In the genomic region with DNA sequence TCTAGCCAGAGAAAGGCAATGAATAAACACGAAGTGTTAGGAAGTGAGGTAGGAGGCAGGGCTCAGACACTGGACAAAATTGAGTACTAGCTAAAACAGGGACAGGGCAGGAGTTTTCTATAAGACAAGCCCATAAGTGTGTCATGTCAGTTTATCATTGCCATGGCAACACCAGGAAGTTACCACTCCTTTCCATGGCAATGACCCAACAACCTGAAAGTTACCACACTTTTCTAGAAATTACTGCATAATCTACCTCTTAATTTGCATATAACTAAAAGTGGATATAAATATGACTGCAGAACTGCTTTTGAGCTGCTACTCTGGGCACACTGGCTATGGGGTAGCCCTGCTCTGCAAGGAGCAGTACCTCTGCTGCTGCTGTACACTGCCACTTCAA, we compare ENCODE assay signal across 1 cellular context.
TF ChIP-seq lines count a peak whose summit lies in the region.

No MANE protein-coding gene starts in this region.

TF ChIP-seq in GM12878, 131 proteins besides CTCF, POLR2A, EP300 and RAD21 (continued from another document and continues in another):
- TF ChIP-seq, protein P1, sequence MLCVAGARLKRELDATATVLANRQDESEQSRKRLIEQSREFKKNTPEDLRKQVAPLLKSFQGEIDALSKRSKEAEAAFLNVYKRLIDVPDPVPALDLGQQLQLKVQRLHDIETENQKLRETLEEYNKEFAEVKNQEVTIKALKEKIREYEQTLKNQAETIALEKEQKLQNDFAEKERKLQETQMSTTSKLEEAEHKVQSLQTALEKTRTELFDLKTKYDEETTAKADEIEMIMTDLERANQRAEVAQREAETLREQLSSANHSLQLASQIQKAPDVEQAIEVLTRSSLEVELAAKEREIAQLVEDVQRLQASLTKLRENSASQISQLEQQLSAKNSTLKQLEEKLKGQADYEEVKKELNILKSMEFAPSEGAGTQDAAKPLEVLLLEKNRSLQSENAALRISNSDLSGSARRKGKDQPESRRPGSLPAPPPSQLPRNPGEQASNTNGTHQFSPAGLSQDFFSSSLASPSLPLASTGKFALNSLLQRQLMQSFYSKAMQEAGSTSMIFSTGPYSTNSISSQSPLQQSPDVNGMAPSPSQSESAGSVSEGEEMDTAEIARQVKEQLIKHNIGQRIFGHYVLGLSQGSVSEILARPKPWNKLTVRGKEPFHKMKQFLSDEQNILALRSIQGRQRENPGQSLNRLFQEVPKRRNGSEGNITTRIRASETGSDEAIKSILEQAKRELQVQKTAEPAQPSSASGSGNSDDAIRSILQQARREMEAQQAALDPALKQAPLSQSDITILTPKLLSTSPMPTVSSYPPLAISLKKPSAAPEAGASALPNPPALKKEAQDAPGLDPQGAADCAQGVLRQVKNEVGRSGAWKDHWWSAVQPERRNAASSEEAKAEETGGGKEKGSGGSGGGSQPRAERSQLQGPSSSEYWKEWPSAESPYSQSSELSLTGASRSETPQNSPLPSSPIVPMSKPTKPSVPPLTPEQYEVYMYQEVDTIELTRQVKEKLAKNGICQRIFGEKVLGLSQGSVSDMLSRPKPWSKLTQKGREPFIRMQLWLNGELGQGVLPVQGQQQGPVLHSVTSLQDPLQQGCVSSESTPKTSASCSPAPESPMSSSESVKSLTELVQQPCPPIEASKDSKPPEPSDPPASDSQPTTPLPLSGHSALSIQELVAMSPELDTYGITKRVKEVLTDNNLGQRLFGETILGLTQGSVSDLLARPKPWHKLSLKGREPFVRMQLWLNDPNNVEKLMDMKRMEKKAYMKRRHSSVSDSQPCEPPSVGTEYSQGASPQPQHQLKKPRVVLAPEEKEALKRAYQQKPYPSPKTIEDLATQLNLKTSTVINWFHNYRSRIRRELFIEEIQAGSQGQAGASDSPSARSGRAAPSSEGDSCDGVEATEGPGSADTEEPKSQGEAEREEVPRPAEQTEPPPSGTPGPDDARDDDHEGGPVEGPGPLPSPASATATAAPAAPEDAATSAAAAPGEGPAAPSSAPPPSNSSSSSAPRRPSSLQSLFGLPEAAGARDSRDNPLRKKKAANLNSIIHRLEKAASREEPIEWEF (IDR thresholded peaks at IDR 0.05; ENCODE audit: insufficient replicate concordance, low read depth, low read length): no peak
- TF ChIP-seq PML (IDR thresholded peaks at IDR 0.05; ENCODE audit: low read length) (no peak), SPI1 (IDR thresholded peaks at IDR 0.05; ENCODE audit: borderline replicate concordance, insufficient read depth, low read depth, low read length) (no peak), RFX5 (IDR thresholded peaks at IDR 0.05; ENCODE audit: low read depth, low read length) (no peak), SIX5 (IDR thresholded peaks at IDR 0.05; ENCODE audit: low read depth, low read length, severe bottlenecking) (no peak), POLR2AphosphoS5 (IDR thresholded peaks at IDR 0.05; ENCODE audit: low read length) (no peak), KAT2A (conservative IDR thresholded peaks at IDR 0.05; ENCODE audit: control insufficient read depth, low read depth, low read length) (no peak), FOXM1 (IDR thresholded peaks at IDR 0.05; ENCODE audit: low read depth, low read length) (peak; percentile 33; the same call in 1 of the 2 replicates), IRF4 (IDR thresholded peaks at IDR 0.05; ENCODE audit: low read depth, low read length) (no peak), FOXK2 (IDR thresholded peaks at IDR 0.05) (no peak), KDM1A (IDR thresholded peaks at IDR 0.05; ENCODE audit: borderline replicate concordance) (no peak), HDGF (IDR thresholded peaks at IDR 0.05) (no peak), SUZ12 (IDR thresholded peaks at IDR 0.05; ENCODE audit: unreplicated experiment) (no peak), BMI1 (IDR thresholded peaks at IDR 0.05; ENCODE audit: borderline replicate concordance) (peak; percentile 75), STAT3 (IDR thresholded peaks at IDR 0.05; ENCODE audit: low read depth, low read length) (no peak), MEF2A (IDR thresholded peaks at IDR 0.05; ENCODE audit: insufficient read depth, low read depth, low read length) (peak; percentile 31; the same call in 1 of the 2 replicates), EGR1 (IDR thresholded peaks at IDR 0.05; ENCODE audit: borderline replicate concordance in 1 of 2, low read depth in 2 of 2, low read length in 2 of 2) (no peak), PAX5 (IDR thresholded peaks at IDR 0.05; ENCODE audit: borderline replicate concordance, low read depth, low read length) (no peak), SUPT20H (IDR thresholded peaks at IDR 0.05; ENCODE audit: borderline replicate concordance, control insufficient read depth, low read depth, low read length) (no peak), ASH2L (IDR thresholded peaks at IDR 0.05; ENCODE audit: borderline replicate concordance, low read depth) (no peak), JUNB (IDR thresholded peaks at IDR 0.05) (peak; percentile 46), NFIC (IDR thresholded peaks at IDR 0.05; ENCODE audit: low read depth, low read length) (peak; percentile 31; the same call in 1 of the 2 replicates), POU2F2 (IDR thresholded peaks at IDR 0.05; ENCODE audit: borderline replicate concordance, low read depth, low read length) (peak; percentile 45; the same call in 1 of the 3 replicates), NR2F1 (conservative IDR thresholded peaks at IDR 0.05) (peak; percentile 74), ZSCAN29 (IDR thresholded peaks at IDR 0.05) (no peak), SREBF1 (IDR thresholded peaks at IDR 0.05; ENCODE audit: low read length) (no peak)
- TF ChIP-seq, protein P2, sequence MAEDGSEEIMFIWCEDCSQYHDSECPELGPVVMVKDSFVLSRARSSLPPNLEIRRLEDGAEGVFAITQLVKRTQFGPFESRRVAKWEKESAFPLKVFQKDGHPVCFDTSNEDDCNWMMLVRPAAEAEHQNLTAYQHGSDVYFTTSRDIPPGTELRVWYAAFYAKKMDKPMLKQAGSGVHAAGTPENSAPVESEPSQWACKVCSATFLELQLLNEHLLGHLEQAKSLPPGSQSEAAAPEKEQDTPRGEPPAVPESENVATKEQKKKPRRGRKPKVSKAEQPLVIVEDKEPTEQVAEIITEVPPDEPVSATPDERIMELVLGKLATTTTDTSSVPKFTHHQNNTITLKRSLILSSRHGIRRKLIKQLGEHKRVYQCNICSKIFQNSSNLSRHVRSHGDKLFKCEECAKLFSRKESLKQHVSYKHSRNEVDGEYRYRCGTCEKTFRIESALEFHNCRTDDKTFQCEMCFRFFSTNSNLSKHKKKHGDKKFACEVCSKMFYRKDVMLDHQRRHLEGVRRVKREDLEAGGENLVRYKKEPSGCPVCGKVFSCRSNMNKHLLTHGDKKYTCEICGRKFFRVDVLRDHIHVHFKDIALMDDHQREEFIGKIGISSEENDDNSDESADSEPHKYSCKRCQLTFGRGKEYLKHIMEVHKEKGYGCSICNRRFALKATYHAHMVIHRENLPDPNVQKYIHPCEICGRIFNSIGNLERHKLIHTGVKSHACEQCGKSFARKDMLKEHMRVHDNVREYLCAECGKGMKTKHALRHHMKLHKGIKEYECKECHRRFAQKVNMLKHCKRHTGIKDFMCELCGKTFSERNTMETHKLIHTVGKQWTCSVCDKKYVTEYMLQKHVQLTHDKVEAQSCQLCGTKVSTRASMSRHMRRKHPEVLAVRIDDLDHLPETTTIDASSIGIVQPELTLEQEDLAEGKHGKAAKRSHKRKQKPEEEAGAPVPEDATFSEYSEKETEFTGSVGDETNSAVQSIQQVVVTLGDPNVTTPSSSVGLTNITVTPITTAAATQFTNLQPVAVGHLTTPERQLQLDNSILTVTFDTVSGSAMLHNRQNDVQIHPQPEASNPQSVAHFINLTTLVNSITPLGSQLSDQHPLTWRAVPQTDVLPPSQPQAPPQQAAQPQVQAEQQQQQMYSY (CRISPR knock-in tag; IDR thresholded peaks at IDR 0.05): no peak
- TF ChIP-seq, protein P3, sequence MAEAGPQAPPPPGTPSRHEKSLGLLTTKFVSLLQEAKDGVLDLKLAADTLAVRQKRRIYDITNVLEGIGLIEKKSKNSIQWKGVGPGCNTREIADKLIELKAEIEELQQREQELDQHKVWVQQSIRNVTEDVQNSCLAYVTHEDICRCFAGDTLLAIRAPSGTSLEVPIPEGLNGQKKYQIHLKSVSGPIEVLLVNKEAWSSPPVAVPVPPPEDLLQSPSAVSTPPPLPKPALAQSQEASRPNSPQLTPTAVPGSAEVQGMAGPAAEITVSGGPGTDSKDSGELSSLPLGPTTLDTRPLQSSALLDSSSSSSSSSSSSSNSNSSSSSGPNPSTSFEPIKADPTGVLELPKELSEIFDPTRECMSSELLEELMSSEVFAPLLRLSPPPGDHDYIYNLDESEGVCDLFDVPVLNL (IDR thresholded peaks at IDR 0.05; ENCODE audit: low read depth, low read length): no peak
- TF ChIP-seq, protein P4, sequence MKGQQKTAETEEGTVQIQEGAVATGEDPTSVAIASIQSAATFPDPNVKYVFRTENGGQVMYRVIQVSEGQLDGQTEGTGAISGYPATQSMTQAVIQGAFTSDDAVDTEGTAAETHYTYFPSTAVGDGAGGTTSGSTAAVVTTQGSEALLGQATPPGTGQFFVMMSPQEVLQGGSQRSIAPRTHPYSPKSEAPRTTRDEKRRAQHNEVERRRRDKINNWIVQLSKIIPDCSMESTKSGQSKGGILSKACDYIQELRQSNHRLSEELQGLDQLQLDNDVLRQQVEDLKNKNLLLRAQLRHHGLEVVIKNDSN (IDR thresholded peaks at IDR 0.05; ENCODE audit: borderline replicate concordance, extremely low read length, insufficient read depth, low read depth, low read length): no peak
- TF ChIP-seq, protein P5, sequence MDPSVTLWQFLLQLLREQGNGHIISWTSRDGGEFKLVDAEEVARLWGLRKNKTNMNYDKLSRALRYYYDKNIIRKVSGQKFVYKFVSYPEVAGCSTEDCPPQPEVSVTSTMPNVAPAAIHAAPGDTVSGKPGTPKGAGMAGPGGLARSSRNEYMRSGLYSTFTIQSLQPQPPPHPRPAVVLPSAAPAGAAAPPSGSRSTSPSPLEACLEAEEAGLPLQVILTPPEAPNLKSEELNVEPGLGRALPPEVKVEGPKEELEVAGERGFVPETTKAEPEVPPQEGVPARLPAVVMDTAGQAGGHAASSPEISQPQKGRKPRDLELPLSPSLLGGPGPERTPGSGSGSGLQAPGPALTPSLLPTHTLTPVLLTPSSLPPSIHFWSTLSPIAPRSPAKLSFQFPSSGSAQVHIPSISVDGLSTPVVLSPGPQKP (IDR thresholded peaks at IDR 0.05; ENCODE audit: low read depth, low read length): no peak
- TF ChIP-seq, protein P6, sequence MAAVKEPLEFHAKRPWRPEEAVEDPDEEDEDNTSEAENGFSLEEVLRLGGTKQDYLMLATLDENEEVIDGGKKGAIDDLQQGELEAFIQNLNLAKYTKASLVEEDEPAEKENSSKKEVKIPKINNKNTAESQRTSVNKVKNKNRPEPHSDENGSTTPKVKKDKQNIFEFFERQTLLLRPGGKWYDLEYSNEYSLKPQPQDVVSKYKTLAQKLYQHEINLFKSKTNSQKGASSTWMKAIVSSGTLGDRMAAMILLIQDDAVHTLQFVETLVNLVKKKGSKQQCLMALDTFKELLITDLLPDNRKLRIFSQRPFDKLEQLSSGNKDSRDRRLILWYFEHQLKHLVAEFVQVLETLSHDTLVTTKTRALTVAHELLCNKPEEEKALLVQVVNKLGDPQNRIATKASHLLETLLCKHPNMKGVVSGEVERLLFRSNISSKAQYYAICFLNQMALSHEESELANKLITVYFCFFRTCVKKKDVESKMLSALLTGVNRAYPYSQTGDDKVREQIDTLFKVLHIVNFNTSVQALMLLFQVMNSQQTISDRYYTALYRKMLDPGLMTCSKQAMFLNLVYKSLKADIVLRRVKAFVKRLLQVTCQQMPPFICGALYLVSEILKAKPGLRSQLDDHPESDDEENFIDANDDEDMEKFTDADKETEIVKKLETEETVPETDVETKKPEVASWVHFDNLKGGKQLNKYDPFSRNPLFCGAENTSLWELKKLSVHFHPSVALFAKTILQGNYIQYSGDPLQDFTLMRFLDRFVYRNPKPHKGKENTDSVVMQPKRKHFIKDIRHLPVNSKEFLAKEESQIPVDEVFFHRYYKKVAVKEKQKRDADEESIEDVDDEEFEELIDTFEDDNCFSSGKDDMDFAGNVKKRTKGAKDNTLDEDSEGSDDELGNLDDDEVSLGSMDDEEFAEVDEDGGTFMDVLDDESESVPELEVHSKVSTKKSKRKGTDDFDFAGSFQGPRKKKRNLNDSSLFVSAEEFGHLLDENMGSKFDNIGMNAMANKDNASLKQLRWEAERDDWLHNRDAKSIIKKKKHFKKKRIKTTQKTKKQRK (IDR thresholded peaks at IDR 0.05; ENCODE audit: low read depth, low read length): no peak
- TF ChIP-seq, protein P7, sequence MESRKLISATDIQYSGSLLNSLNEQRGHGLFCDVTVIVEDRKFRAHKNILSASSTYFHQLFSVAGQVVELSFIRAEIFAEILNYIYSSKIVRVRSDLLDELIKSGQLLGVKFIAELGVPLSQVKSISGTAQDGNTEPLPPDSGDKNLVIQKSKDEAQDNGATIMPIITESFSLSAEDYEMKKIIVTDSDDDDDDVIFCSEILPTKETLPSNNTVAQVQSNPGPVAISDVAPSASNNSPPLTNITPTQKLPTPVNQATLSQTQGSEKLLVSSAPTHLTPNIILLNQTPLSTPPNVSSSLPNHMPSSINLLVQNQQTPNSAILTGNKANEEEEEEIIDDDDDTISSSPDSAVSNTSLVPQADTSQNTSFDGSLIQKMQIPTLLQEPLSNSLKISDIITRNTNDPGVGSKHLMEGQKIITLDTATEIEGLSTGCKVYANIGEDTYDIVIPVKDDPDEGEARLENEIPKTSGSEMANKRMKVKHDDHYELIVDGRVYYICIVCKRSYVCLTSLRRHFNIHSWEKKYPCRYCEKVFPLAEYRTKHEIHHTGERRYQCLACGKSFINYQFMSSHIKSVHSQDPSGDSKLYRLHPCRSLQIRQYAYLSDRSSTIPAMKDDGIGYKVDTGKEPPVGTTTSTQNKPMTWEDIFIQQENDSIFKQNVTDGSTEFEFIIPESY (IDR thresholded peaks at IDR 0.05): no peak
- TF ChIP-seq, protein P8, sequence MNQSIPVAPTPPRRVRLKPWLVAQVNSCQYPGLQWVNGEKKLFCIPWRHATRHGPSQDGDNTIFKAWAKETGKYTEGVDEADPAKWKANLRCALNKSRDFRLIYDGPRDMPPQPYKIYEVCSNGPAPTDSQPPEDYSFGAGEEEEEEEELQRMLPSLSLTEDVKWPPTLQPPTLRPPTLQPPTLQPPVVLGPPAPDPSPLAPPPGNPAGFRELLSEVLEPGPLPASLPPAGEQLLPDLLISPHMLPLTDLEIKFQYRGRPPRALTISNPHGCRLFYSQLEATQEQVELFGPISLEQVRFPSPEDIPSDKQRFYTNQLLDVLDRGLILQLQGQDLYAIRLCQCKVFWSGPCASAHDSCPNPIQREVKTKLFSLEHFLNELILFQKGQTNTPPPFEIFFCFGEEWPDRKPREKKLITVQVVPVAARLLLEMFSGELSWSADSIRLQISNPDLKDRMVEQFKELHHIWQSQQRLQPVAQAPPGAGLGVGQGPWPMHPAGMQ (IDR thresholded peaks at IDR 0.05; ENCODE audit: borderline replicate concordance): no peak
